Comparison of ENCODE assay signal across 9 cellular contexts in the genomic region with DNA sequence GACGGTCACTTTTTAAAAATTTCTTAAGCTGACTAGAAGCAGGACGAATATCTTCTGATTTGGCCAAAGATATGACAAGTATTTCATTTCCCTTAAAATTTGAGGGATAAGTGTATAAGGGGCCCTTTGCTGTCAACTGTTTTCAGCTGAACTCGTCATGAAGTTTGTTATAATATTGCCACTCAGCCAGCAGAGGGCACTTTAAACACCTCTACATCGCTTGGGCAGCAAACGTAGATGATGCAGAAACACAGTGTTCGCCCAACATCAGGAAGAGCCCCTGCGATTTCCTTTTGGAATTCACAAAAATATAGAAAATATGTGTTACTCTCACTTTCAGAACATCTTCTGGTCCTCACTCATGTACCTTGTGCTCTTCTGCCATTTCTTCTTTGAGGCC.
DNase-seq lines count a peak whose midpoint lies in the region; TF ChIP-seq lines count a peak whose summit lies in the region.
"Had no signal": no experiment of that assay in that cellular context is flagged by ENCODE, and none has a peak within 500 bp of the region (broad histone marks: within the 10 kb centered on the region; RNA-seq: fewer than 3 reads in every experiment).

No MANE protein-coding gene starts in this region.

- H3K36me3 Mint-ChIP-seq in endodermal cell (ENCODE audit: low read depth), result no peaks in the 10 kb centered on the region
- H3K36me3 Mint-ChIP-seq in activated T-helper 1 cell treated with anti-CD3 and anti-CD28 coated beads, Interleukin-12 subunit alpha, Interleukin-12 subunit beta, Interleukin-2, Interleukin-4 antibody, amounts not matched to agents 30 ng/mL and 10 ng/mL and 1 ng/mL, durations not matched to agents 14 hours and 24 hours and 36 hours (ENCODE audit: low read depth), result no peaks in the 10 kb centered on the region

- no peaks in the 10 kb centered on the region for H3K27me3 ChIP-seq in GM06990 (replicated peaks; ENCODE audit: control insufficient read depth, insufficient read depth, low read length)
- no peaks in the 10 kb centered on the region for H3K27me3 ChIP-seq in endodermal cell (ENCODE audit: control insufficient read depth, insufficient read depth, low read length, poor library complexity, severe bottlenecking)
- H3K27me3 ChIP-seq in vagina, result no peaks in the 10 kb centered on the region

- DNase-seq in GM06990 (ENCODE audit: extremely low read depth, insufficient read length), result no peak
- peak; percentile 12 for DNase-seq in NCI-H1105 (lab: John Stamatoyannopoulos, UW)
- DNase-seq in endodermal cell, result peak; percentile 62
- DNase-seq in activated T-helper 1 cell treated with anti-CD3 and anti-CD28 coated beads, Interleukin-12 subunit alpha, Interleukin-12 subunit beta, Interleukin-2, Interleukin-4 antibody, amounts not matched to agents 30 ng/mL and 10 ng/mL and 1 ng/mL, durations not matched to agents 14 hours and 24 hours and 36 hours (ENCODE audit: low spot score), result no peak
- DNase-seq in vagina (ENCODE audit: extremely low spot score in 2 of 2), result no peak
- DNase-seq in NCI-H2227 treated with DMSO at 0.1 percent for 48 hours (lab: John Stamatoyannopoulos, UW), result no peak
- no peak for DNase-seq in Ammon's horn (ENCODE audit: low spot score)

- H3K4me1 Mint-ChIP-seq in endodermal cell, result peaks cover 1% of the 10 kb centered on the region
- H3K4me1 Mint-ChIP-seq in activated T-helper 1 cell treated with anti-CD3 and anti-CD28 coated beads, Interleukin-12 subunit alpha, Interleukin-12 subunit beta, Interleukin-2, Interleukin-4 antibody, amounts not matched to agents 30 ng/mL and 10 ng/mL and 1 ng/mL, durations not matched to agents 14 hours and 24 hours and 36 hours (ENCODE audit: low read depth), result no peaks in the 10 kb centered on the region

- H3K9ac ChIP-seq in endodermal cell (ENCODE audit: extremely low read depth, low read length, poor library complexity, severe bottlenecking), result no peak overlapping the region
- H3K9ac ChIP-seq: parathyroid adenoma had no signal

- H3K9me3 ChIP-seq in endodermal cell (ENCODE audit: control insufficient read depth, low read length) (no peaks in the 10 kb centered on the region), vagina (no peaks in the 10 kb centered on the region)

- WGBS in endodermal cell (ENCODE audit: insufficient coverage in 1 of 2, insufficient read length in 1 of 2), 2 experiments, result 31% methylated on average over 7 of the region's 7 CpGs; no CpG with 5 or more reads in 1 of the 2 experiments

- H3K4me1 ChIP-seq in endodermal cell (ENCODE audit: control insufficient read depth, insufficient read depth, low read length), result no peaks in the 10 kb centered on the region
- no peaks in the 10 kb centered on the region for H3K4me1 ChIP-seq in vagina
- H3K4me1 ChIP-seq: parathyroid adenoma had no signal

- no peak overlapping the region for H3K4me3 Mint-ChIP-seq in endodermal cell
- no peak overlapping the region for H3K4me3 Mint-ChIP-seq in activated T-helper 1 cell treated with anti-CD3 and anti-CD28 coated beads, Interleukin-12 subunit alpha, Interleukin-12 subunit beta, Interleukin-2, Interleukin-4 antibody, amounts not matched to agents 30 ng/mL and 10 ng/mL and 1 ng/mL, durations not matched to agents 14 hours and 24 hours and 36 hours

- intact Hi-C loops in activated T-helper 1 cell treated with anti-CD3 and anti-CD28 coated beads, Interleukin-12 subunit alpha, Interleukin-12 subunit beta, Interleukin-2, Interleukin-4 antibody, amounts not matched to agents 30 ng/mL and 10 ng/mL and 1 ng/mL, durations not matched to agents 14 hours and 24 hours and 36 hours (cut with micrococcal nuclease), result loop anchor here (1.0 kb wide), 1 partner anchor 328 kb away; no protein-coding TSS in a partner anchor
- intact Hi-C loops in vagina (cut with DNase I), result no loop called here

- peaks cover 47% of the 10 kb centered on the region for H3K9me3 Mint-ChIP-seq in endodermal cell
- no peaks in the 10 kb centered on the region for H3K9me3 Mint-ChIP-seq in activated T-helper 1 cell treated with anti-CD3 and anti-CD28 coated beads, Interleukin-12 subunit alpha, Interleukin-12 subunit beta, Interleukin-2, Interleukin-4 antibody, amounts not matched to agents 30 ng/mL and 10 ng/mL and 1 ng/mL, durations not matched to agents 14 hours and 24 hours and 36 hours

- H3K4me3 ChIP-seq in GM06990 (replicated peaks; ENCODE audit: low read depth, low read length) (no peak overlapping the region), endodermal cell (ENCODE audit: low read length) (no peak overlapping the region), vagina (no peak overlapping the region)

- TF ChIP-seq CTCF in 22Rv1 (IDR thresholded peaks at IDR 0.05), result peak; percentile 52
- TF ChIP-seq CTCF in GM06990 (IDR thresholded peaks at IDR 0.05; ENCODE audit: insufficient read depth, low read length, poor library complexity, severe bottlenecking), result peak; percentile 28
- TF ChIP-seq CTCF in endodermal cell (conservative IDR thresholded peaks at IDR 0.05), result peak; percentile 69
- TF ChIP-seq CTCF in vagina (IDR thresholded peaks at IDR 0.05), result no peak

- H3K36me3 ChIP-seq in GM06990 (ENCODE audit: control insufficient read depth, insufficient read depth, low read length) (no peaks in the 10 kb centered on the region), endodermal cell (ENCODE audit: control insufficient read depth, insufficient read depth, low read length) (no peaks in the 10 kb centered on the region), vagina (no peaks in the 10 kb centered on the region)

- no peak overlapping the region for H3K27ac Mint-ChIP-seq in endodermal cell
- no peak overlapping the region for H3K27ac Mint-ChIP-seq in activated T-helper 1 cell treated with anti-CD3 and anti-CD28 coated beads, Interleukin-12 subunit alpha, Interleukin-12 subunit beta, Interleukin-2, Interleukin-4 antibody, amounts not matched to agents 30 ng/mL and 10 ng/mL and 1 ng/mL, durations not matched to agents 14 hours and 24 hours and 36 hours

- H3K27ac ChIP-seq in 22Rv1, result no peak overlapping the region
- no peak overlapping the region for H3K27ac ChIP-seq in endodermal cell (ENCODE audit: low read depth, low read length)
- H3K27ac ChIP-seq in vagina, result no peak overlapping the region
- H3K27ac ChIP-seq: parathyroid adenoma had no signal

- TF ChIP-seq POLR2A in vagina (IDR thresholded peaks at IDR 0.05), result no peak

- no peaks in the 10 kb centered on the region for H3K27me3 Mint-ChIP-seq in endodermal cell (ENCODE audit: insufficient read depth)
- no peaks in the 10 kb centered on the region for H3K27me3 Mint-ChIP-seq in activated T-helper 1 cell treated with anti-CD3 and anti-CD28 coated beads, Interleukin-12 subunit alpha, Interleukin-12 subunit beta, Interleukin-2, Interleukin-4 antibody, amounts not matched to agents 30 ng/mL and 10 ng/mL and 1 ng/mL, durations not matched to agents 14 hours and 24 hours and 36 hours (ENCODE audit: insufficient read depth)

Comparison
In these comparisons a context has a peak if more than half of its experiments do, and no peak if none do; other contexts are left out.
1. CTCF ChIP-seq: peak in 22Rv1 (single experiment), GM06990 (single experiment) and endodermal cell (single experiment); none in vagina (0 of 3).
2. DNase-seq: peak in NCI-H1105 (single experiment) and endodermal cell (single experiment); none in GM06990 (single experiment), activated T-helper 1 cell treated with anti-CD3 and anti-CD28 coated beads, Interleukin-12 subunit alpha, Interleukin-12 subunit beta, Interleukin-2, Interleukin-4 antibody, amounts not matched to agents 30 ng/mL and 10 ng/mL and 1 ng/mL, durations not matched to agents 14 hours and 24 hours and 36 hours (single experiment), vagina (0 of 2), NCI-H2227 treated with DMSO at 0.1 percent for 48 hours (single experiment) and Ammon's horn (single experiment).